In genomic region chr10:68684413-68684812, GRCh38 we compare ENCODE assay signal across 12 cellular contexts. TPM values are rescaled to one million over a fixed set of nuclear protein-coding genes. Genes with fewer than 3 reads are reported as not detected.
DNase-seq lines count a peak whose midpoint lies in the region; ATAC-seq and TF ChIP-seq lines count a peak whose summit lies in the region.
"Had no signal": no experiment of that assay in that cellular context is flagged by ENCODE, and none has a peak within 500 bp of the region (broad histone marks: within the 10 kb centered on the region; RNA-seq: fewer than 3 reads in every experiment).

No MANE protein-coding gene starts in this region.

- H3K9me3 Mint-ChIP-seq in activated naive CD8-positive, alpha-beta T cell treated with anti-CD3 and anti-CD28 coated beads, Interleukin-2, amount 50 U/mL, for 24 hours: no peaks in the 10 kb centered on the region
- H3K9me3 Mint-ChIP-seq in activated naive CD8-positive, alpha-beta T cell treated with anti-CD3 and anti-CD28 coated beads for 36 hours: no peaks in the 10 kb centered on the region
- no peaks in the 10 kb centered on the region for H3K9me3 Mint-ChIP-seq in stimulated activated memory B cell treated with anti-CD40 and anti-IgM and Interleukin-4, amounts not matched to agents 10 μg/mL and 1 μg/mL and 100 μg/mL, for 72 hours

- H3K36me3 ChIP-seq in tibial nerve: peaks cover 0 to 72% (median 4%) of the 10 kb centered on the region in 3 donors
- H3K36me3 ChIP-seq: gastrocnemius medialis had no signal

- TF ChIP-seq POLR2A in tibial nerve (IDR thresholded peaks at IDR 0.05): no peak

- H3K27me3 Mint-ChIP-seq in activated naive CD8-positive, alpha-beta T cell treated with anti-CD3 and anti-CD28 coated beads, Interleukin-2, amount 50 U/mL, for 24 hours: no peaks in the 10 kb centered on the region
- no peaks in the 10 kb centered on the region for H3K27me3 Mint-ChIP-seq in activated naive CD8-positive, alpha-beta T cell treated with anti-CD3 and anti-CD28 coated beads for 36 hours
- H3K27me3 Mint-ChIP-seq in T-helper 17 cell: no peaks in the 10 kb centered on the region
- no peaks in the 10 kb centered on the region for H3K27me3 Mint-ChIP-seq in stimulated activated memory B cell treated with anti-CD40 and anti-IgM and Interleukin-4, amounts not matched to agents 10 μg/mL and 1 μg/mL and 100 μg/mL, for 72 hours

- no peak overlapping the region for H3K4me3 ChIP-seq in tibial nerve
- H3K4me3 ChIP-seq: gastrocnemius medialis, upper lobe of left lung had no signal

- no peaks in the 10 kb centered on the region for H3K4me1 ChIP-seq in tibial nerve
- H3K4me1 ChIP-seq: gastrocnemius medialis, upper lobe of left lung had no signal

- peaks cover 4% of the 10 kb centered on the region for H3K36me3 Mint-ChIP-seq in activated naive CD8-positive, alpha-beta T cell treated with anti-CD3 and anti-CD28 coated beads, Interleukin-2, amount 50 U/mL, for 24 hours (ENCODE audit: low read depth)
- peaks cover 3% of the 10 kb centered on the region for H3K36me3 Mint-ChIP-seq in activated naive CD8-positive, alpha-beta T cell treated with anti-CD3 and anti-CD28 coated beads for 36 hours
- H3K36me3 Mint-ChIP-seq in T-helper 17 cell (ENCODE audit: low read depth): peaks cover 7% of the 10 kb centered on the region
- H3K36me3 Mint-ChIP-seq in stimulated activated memory B cell treated with anti-CD40 and anti-IgM and Interleukin-4, amounts not matched to agents 10 μg/mL and 1 μg/mL and 100 μg/mL, for 72 hours: peaks cover 10% of the 10 kb centered on the region

- H3K4me3 Mint-ChIP-seq in activated naive CD8-positive, alpha-beta T cell treated with anti-CD3 and anti-CD28 coated beads, Interleukin-2, amount 50 U/mL, for 24 hours: peak overlapping the region; percentile 54
- no peak overlapping the region for H3K4me3 Mint-ChIP-seq in activated naive CD8-positive, alpha-beta T cell treated with anti-CD3 and anti-CD28 coated beads for 36 hours
- H3K4me3 Mint-ChIP-seq in T-helper 17 cell: peak overlapping the region; percentile 71
- peak overlapping the region; percentile 76 for H3K4me3 Mint-ChIP-seq in stimulated activated memory B cell treated with anti-CD40 and anti-IgM and Interleukin-4, amounts not matched to agents 10 μg/mL and 1 μg/mL and 100 μg/mL, for 72 hours

- ATAC-seq in activated naive CD8-positive, alpha-beta T cell treated with anti-CD3 and anti-CD28 coated beads, Interleukin-2, amount 50 U/mL, for 24 hours: no peak
- ATAC-seq in GM21529 (IDR thresholded peaks at IDR 0.05; ENCODE audit: unreplicated experiment) (peak; percentile 98), T-helper 17 cell (peak; percentile 56), HG03378 (IDR thresholded peaks at IDR 0.05; ENCODE audit: unreplicated experiment) (no peak)
- ATAC-seq in stimulated activated memory B cell treated with anti-CD40 and anti-IgM and Interleukin-4, amounts not matched to agents 10 μg/mL and 1 μg/mL and 100 μg/mL, for 72 hours: peak; percentile 73
- ATAC-seq: gastrocnemius medialis had no signal

- DNase-seq in activated naive CD8-positive, alpha-beta T cell treated with anti-CD3 and anti-CD28 coated beads, Interleukin-2, amount 50 U/mL, for 24 hours: no peak
- DNase-seq in activated naive CD8-positive, alpha-beta T cell treated with anti-CD3 and anti-CD28 coated beads for 36 hours: no peak
- no peak for DNase-seq in T-helper 17 cell
- no peak for DNase-seq in tibial nerve (ENCODE audit: low spot score in 2 of 2)
- no peak for DNase-seq in NCI-H1092 (lab: John Stamatoyannopoulos, UW)
- DNase-seq: activated CD4-positive, alpha-beta T cell treated with anti-CD3 and anti-CD28 coated beads for 1 hour; gastrocnemius medialis; NCI-H1105 treated with DMSO at 0.1 percent for 48 hours; upper lobe of left lung had no signal

- no peak for TF ChIP-seq CTCF in tibial nerve (IDR thresholded peaks at IDR 0.05)

- 90% methylated on average over 3 of the region's 3 CpGs for WGBS in tibial nerve, 2 donors

- TF ChIP-seq EP300 in tibial nerve (IDR thresholded peaks at IDR 0.05): no peak

- no peak overlapping the region for H3K27ac ChIP-seq in tibial nerve
- H3K27ac ChIP-seq: gastrocnemius medialis, upper lobe of left lung had no signal

- no peaks in the 10 kb centered on the region for H3K9me3 ChIP-seq in T-helper 17 cell (ENCODE audit: control insufficient read depth, low read length, poor library complexity, severe bottlenecking)
- H3K9me3 ChIP-seq in tibial nerve: no peaks in the 10 kb centered on the region
- H3K9me3 ChIP-seq: gastrocnemius medialis, upper lobe of left lung had no signal

- no peaks in the 10 kb centered on the region for H3K27me3 ChIP-seq in tibial nerve
- H3K27me3 ChIP-seq: gastrocnemius medialis, upper lobe of left lung had no signal

- H3K4me1 Mint-ChIP-seq in activated naive CD8-positive, alpha-beta T cell treated with anti-CD3 and anti-CD28 coated beads, Interleukin-2, amount 50 U/mL, for 24 hours: peaks cover 4% of the 10 kb centered on the region
- H3K4me1 Mint-ChIP-seq in activated naive CD8-positive, alpha-beta T cell treated with anti-CD3 and anti-CD28 coated beads for 36 hours: no peaks in the 10 kb centered on the region
- peaks cover 4% of the 10 kb centered on the region for H3K4me1 Mint-ChIP-seq in T-helper 17 cell
- peaks cover 13% of the 10 kb centered on the region for H3K4me1 Mint-ChIP-seq in stimulated activated memory B cell treated with anti-CD40 and anti-IgM and Interleukin-4, amounts not matched to agents 10 μg/mL and 1 μg/mL and 100 μg/mL, for 72 hours

- H3K27ac Mint-ChIP-seq in activated naive CD8-positive, alpha-beta T cell treated with anti-CD3 and anti-CD28 coated beads, Interleukin-2, amount 50 U/mL, for 24 hours: peak overlapping the region; percentile 27
- no peak overlapping the region for H3K27ac Mint-ChIP-seq in activated naive CD8-positive, alpha-beta T cell treated with anti-CD3 and anti-CD28 coated beads for 36 hours
- peak overlapping the region; percentile 47 for H3K27ac Mint-ChIP-seq in T-helper 17 cell
- H3K27ac Mint-ChIP-seq in stimulated activated memory B cell treated with anti-CD40 and anti-IgM and Interleukin-4, amounts not matched to agents 10 μg/mL and 1 μg/mL and 100 μg/mL, for 72 hours: peak overlapping the region; percentile 86

RNA-seq across cellular contexts. Expression of gene CCAR1, which starts 36.6 kb away (rescaled TPM):
- 100 to 1,000 TPM; 112 to 118 TPM for total RNA-seq in activated naive CD8-positive, alpha-beta T cell treated with anti-CD3 and anti-CD28 coated beads for 36 hours
- total RNA-seq in T-helper 17 cell (10 to 100 TPM; 69.6 to 71.5 TPM), tibial nerve (10 to 100 TPM; 45.4 to 88.5 (median 53.5) TPM)

Comparison
In these comparisons a context has a peak if more than half of its experiments do, and no peak if none do; other contexts are left out.
1. ATAC-seq: peak in GM21529 (single experiment), T-helper 17 cell (single experiment) and stimulated activated memory B cell treated with anti-CD40 and anti-IgM and Interleukin-4, amounts not matched to agents 10 μg/mL and 1 μg/mL and 100 μg/mL, for 72 hours (single experiment); none in activated naive CD8-positive, alpha-beta T cell treated with anti-CD3 and anti-CD28 coated beads, Interleukin-2, amount 50 U/mL, for 24 hours (single experiment) and HG03378 (single experiment).